25 cellular contexts compared by ENCODE assay signal in genomic region chr9:28177925-28178324, GRCh38.
"Had no signal": no experiment of that assay in that cellular context is flagged by ENCODE, and none has a peak within 500 bp of the region (broad histone marks: within the 10 kb centered on the region; RNA-seq: fewer than 3 reads in every experiment).

No MANE protein-coding gene starts in this region.

- H3K27ac Mint-ChIP-seq: dendritic cell treated with granulocyte-macrophage colony-stimulating factor and Interleukin-4, amounts not matched to agents 40 ng/mL and 50 ng/mL, for 4 days; effector memory CD8-positive, alpha-beta T cell; endodermal cell had no signal

- H3K27me3 ChIP-seq: colonic mucosa, dorsolateral prefrontal cortex, esophagus muscularis mucosa, esophagus squamous epithelium, foreskin keratinocyte, gastrocnemius medialis, gastroesophageal sphincter, heart right ventricle had no signal

- H3K9me3 ChIP-seq: colonic mucosa, gastrocnemius medialis, gastroesophageal sphincter had no signal

- H3K4me1 ChIP-seq: colonic mucosa, esophagus muscularis mucosa, esophagus squamous epithelium, foreskin keratinocyte, gastrocnemius medialis, gastroesophageal sphincter, heart left ventricle, heart right ventricle had no signal

- H3K36me3 ChIP-seq: colonic mucosa, esophagus muscularis mucosa, esophagus squamous epithelium, gastrocnemius medialis, gastroesophageal sphincter, heart left ventricle, heart right ventricle had no signal

- DNase-seq: colonic mucosa; cortex of kidney; dermis blood vessel endothelial cell; dorsolateral prefrontal cortex; effector CD4-positive, alpha-beta T cell; effector CD8-positive, alpha-beta T cell; effector memory CD4-positive, alpha-beta T cell; effector memory CD8-positive, alpha-beta T cell; endodermal cell; erythroblast; esophagus squamous epithelium; foreskin fibroblast; foreskin keratinocyte; foreskin melanocyte; gastrocnemius medialis; glutamatergic neuron; head of caudate nucleus; heart left ventricle; heart right ventricle had no signal

- H3K4me3 Mint-ChIP-seq: dendritic cell treated with granulocyte-macrophage colony-stimulating factor and Interleukin-4, amounts not matched to agents 40 ng/mL and 50 ng/mL, for 4 days; effector memory CD8-positive, alpha-beta T cell; endodermal cell had no signal

- H3K27ac ChIP-seq: colonic mucosa, coronary artery, dorsolateral prefrontal cortex, epithelial cell of prostate, esophagus muscularis mucosa, esophagus squamous epithelium, foreskin keratinocyte, gastrocnemius medialis, gastroesophageal sphincter, heart left ventricle, heart right ventricle had no signal

- H3K27me3 Mint-ChIP-seq: dendritic cell treated with granulocyte-macrophage colony-stimulating factor and Interleukin-4, amounts not matched to agents 40 ng/mL and 50 ng/mL, for 4 days; effector memory CD8-positive, alpha-beta T cell had no signal

- ATAC-seq: effector memory CD8-positive, alpha-beta T cell; esophagus mucosa; foreskin keratinocyte; gastrocnemius medialis; gastroesophageal sphincter; heart left ventricle; heart right ventricle had no signal

- H3K4me3 ChIP-seq: colonic mucosa, coronary artery, dorsolateral prefrontal cortex, esophagus muscularis mucosa, esophagus squamous epithelium, gastrocnemius medialis, gastroesophageal sphincter, heart left ventricle, heart right ventricle had no signal
